23 cellular contexts compared by ENCODE assay signal in the genomic region with DNA sequence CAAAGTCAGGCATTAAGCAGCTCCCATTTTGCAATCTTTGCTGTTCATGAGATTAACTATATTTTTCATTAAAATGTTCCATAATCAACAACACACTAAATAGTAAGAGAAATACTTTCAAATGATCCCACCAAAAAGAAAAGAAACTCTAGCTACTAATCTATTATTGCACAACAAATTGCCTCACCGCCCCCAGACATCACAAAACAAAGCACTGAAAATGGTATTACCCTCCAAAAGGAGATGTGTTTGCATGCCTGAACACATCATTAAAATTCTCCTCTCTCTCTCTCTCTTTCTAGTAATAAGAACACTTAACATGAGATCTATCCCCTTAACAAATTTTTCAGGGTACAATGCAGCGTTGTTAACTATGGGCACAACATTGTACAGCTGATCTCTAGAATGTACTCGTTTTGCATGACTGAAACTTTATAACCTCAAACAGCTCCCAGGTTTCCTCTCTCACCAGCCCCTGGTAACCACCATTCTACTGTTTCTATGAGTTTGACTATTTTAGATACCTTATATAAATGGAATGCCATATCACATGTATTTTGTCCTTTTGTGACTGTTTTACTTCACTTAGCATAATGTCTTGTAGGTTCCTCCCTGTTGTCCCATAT. TPM values are rescaled to one million over a fixed set of nuclear protein-coding genes. Genes with fewer than 3 reads are reported as not detected.
"Had no signal": no experiment of that assay in that cellular context is flagged by ENCODE, and none has a peak within 500 bp of the region (broad histone marks: within the 10 kb centered on the region; RNA-seq: fewer than 3 reads in every experiment).

No MANE protein-coding gene starts in this region.

- H3K27me3 ChIP-seq: brain microvascular endothelial cell, esophagus muscularis mucosa, transverse colon, vagina had no signal

- H3K9ac ChIP-seq: parathyroid adenoma had no signal

- H2AFZ ChIP-seq: parathyroid adenoma had no signal

- H3K9me3 Mint-ChIP-seq: activated CD4-positive, alpha-beta T cell treated with anti-CD3 and anti-CD28 coated beads, Interleukin-2, amount 10 ng/mL, durations not matched to agents 7 days and 5 days; activated naive CD8-positive, alpha-beta T cell treated with anti-CD3 and anti-CD28 coated beads for 36 hours; activated T-helper 1 cell treated with anti-CD3 and anti-CD28 coated beads, Interleukin-12 subunit alpha, Interleukin-12 subunit beta, Interleukin-2, Interleukin-4 antibody, amounts not matched to agents 30 ng/mL and 10 ng/mL and 1 ng/mL, durations not matched to agents 14 hours and 24 hours and 36 hours; naive thymus-derived CD8-positive, alpha-beta T cell had no signal

- ATAC-seq: naive thymus-derived CD8-positive, alpha-beta T cell had no signal

- H3K27ac ChIP-seq: brain microvascular endothelial cell, esophagus muscularis mucosa, parathyroid adenoma, skin epidermis, transverse colon, vagina had no signal

- H3K9me3 ChIP-seq: esophagus muscularis mucosa, transverse colon, vagina had no signal

- H3K36me3 ChIP-seq: brain microvascular endothelial cell, esophagus muscularis mucosa, transverse colon, vagina had no signal

- H3K4me3 Mint-ChIP-seq: activated CD4-positive, alpha-beta T cell treated with anti-CD3 and anti-CD28 coated beads, Interleukin-2, amount 10 ng/mL, durations not matched to agents 7 days and 5 days; activated naive CD8-positive, alpha-beta T cell treated with anti-CD3 and anti-CD28 coated beads for 36 hours; activated T-helper 1 cell treated with anti-CD3 and anti-CD28 coated beads, Interleukin-12 subunit alpha, Interleukin-12 subunit beta, Interleukin-2, Interleukin-4 antibody, amounts not matched to agents 30 ng/mL and 10 ng/mL and 1 ng/mL, durations not matched to agents 14 hours and 24 hours and 36 hours; central memory CD8-positive, alpha-beta T cell; naive thymus-derived CD8-positive, alpha-beta T cell had no signal

- H3K4me3 ChIP-seq: esophagus muscularis mucosa, skin epidermis, transverse colon, vagina had no signal

- H3K27ac Mint-ChIP-seq: activated CD4-positive, alpha-beta T cell treated with anti-CD3 and anti-CD28 coated beads, Interleukin-2, amount 10 ng/mL, durations not matched to agents 7 days and 5 days; activated naive CD8-positive, alpha-beta T cell treated with anti-CD3 and anti-CD28 coated beads for 36 hours; activated T-helper 1 cell treated with anti-CD3 and anti-CD28 coated beads, Interleukin-12 subunit alpha, Interleukin-12 subunit beta, Interleukin-2, Interleukin-4 antibody, amounts not matched to agents 30 ng/mL and 10 ng/mL and 1 ng/mL, durations not matched to agents 14 hours and 24 hours and 36 hours; naive thymus-derived CD8-positive, alpha-beta T cell had no signal

- H3K36me3 Mint-ChIP-seq: activated naive CD8-positive, alpha-beta T cell treated with anti-CD3 and anti-CD28 coated beads for 36 hours; naive thymus-derived CD8-positive, alpha-beta T cell had no signal

- H3K79me2 ChIP-seq: parathyroid adenoma had no signal

- H3K4me1 ChIP-seq: esophagus muscularis mucosa, parathyroid adenoma, vagina had no signal

- H3K27me3 Mint-ChIP-seq: activated CD4-positive, alpha-beta T cell treated with anti-CD3 and anti-CD28 coated beads, Interleukin-2, amount 10 ng/mL, durations not matched to agents 7 days and 5 days; activated naive CD8-positive, alpha-beta T cell treated with anti-CD3 and anti-CD28 coated beads for 36 hours; central memory CD8-positive, alpha-beta T cell had no signal

- H3K4me1 Mint-ChIP-seq: activated CD4-positive, alpha-beta T cell treated with anti-CD3 and anti-CD28 coated beads, Interleukin-2, amount 10 ng/mL, durations not matched to agents 7 days and 5 days; activated naive CD8-positive, alpha-beta T cell treated with anti-CD3 and anti-CD28 coated beads for 36 hours; central memory CD8-positive, alpha-beta T cell; naive thymus-derived CD8-positive, alpha-beta T cell had no signal

- DNase-seq: activated CD4-positive, alpha-beta T cell treated with anti-CD3 and anti-CD28 coated beads, Interleukin-2, amount 10 ng/mL, durations not matched to agents 7 days and 5 days; activated CD8-positive, alpha-beta memory T cell treated with anti-CD3 and anti-CD28 coated beads for 24 hours; activated naive CD8-positive, alpha-beta T cell treated with anti-CD3 and anti-CD28 coated beads for 36 hours; brain microvascular endothelial cell; cortex of kidney; effector CD4-positive, alpha-beta T cell; glutamatergic neuron; hypothalamus; kidney; mesenchymal stem cell; naive thymus-derived CD8-positive, alpha-beta T cell; retina; stimulated activated CD4-positive, alpha-beta T cell treated with anti-CD3 and anti-CD28 coated beads, Interleukin-15, amount 100 ng/mL, for 24 hours; stimulated activated CD4-positive, alpha-beta T cell treated with anti-CD3 and anti-CD28 coated beads, Interleukin-4, amount 100 ng/mL, for 1 hour; stimulated activated naive CD4-positive, alpha-beta T cell; substantia nigra; transverse colon had no signal

RNA-seq across cellular contexts. Expression of a gene that starts 33.1 kb away (rescaled TPM):
- total RNA-seq: activated CD4-positive, alpha-beta T cell treated with anti-CD3 and anti-CD28 coated beads, Interleukin-2, amount 10 ng/mL, durations not matched to agents 7 days and 5 days; activated naive CD8-positive, alpha-beta T cell treated with anti-CD3 and anti-CD28 coated beads for 36 hours; activated T-helper 1 cell treated with anti-CD3 and anti-CD28 coated beads, Interleukin-12 subunit alpha, Interleukin-12 subunit beta, Interleukin-2, Interleukin-4 antibody, amounts not matched to agents 30 ng/mL and 10 ng/mL and 1 ng/mL, durations not matched to agents 14 hours and 24 hours and 36 hours; naive thymus-derived CD8-positive, alpha-beta T cell had no signal
- polyA plus RNA-seq: naive thymus-derived CD8-positive, alpha-beta T cell had no signal
